In the genomic region with DNA sequence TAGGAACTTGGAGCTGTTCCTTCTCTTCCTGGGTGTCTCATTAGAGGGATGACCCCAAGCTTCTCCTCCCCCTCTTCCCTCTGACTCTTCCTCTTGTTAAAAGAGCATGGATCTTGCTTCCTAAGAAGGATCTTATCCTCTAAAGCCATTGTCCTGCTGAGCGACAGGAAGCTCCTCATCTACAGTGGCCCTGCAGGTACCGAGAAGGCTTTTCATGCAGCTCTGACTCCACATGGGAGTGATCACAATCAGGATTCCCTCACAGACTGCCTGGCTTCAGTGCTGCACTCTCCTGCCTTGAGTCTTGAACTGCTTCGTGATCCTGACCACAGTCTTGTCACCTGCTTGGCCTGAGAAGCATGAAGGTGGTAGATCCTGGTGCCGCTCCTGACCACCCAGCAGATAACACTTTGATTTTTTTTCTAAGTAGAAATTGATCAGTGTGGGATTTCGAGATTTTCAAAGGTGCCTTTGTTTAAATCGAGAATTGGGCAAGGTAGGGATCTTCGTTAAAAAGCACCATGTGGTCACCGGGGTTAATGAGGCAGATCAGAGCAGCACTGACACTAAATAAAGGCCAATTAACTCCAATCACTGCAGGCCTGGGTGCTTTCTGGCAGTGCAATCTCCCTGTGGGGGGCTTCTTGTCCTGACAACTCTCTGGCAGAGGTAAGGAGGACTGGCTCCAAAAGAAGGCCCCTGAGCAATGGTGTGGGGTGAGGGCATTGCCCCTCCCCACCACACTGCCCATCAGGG, we compare ENCODE assay signal across 23 cellular contexts.
DNase-seq lines count a peak whose midpoint lies in the region; ATAC-seq, FAIRE-seq and TF ChIP-seq lines count a peak whose summit lies in the region.
"Had no signal": no experiment of that assay in that cellular context is flagged by ENCODE, and none has a peak within 500 bp of the region (broad histone marks: within the 10 kb centered on the region; RNA-seq: fewer than 3 reads in every experiment).

No MANE protein-coding gene starts in this region.

- H3K23ac ChIP-seq in H1 (ENCODE audit: insufficient read length): no peak overlapping the region

- no peak overlapping the region for H3K4me2 ChIP-seq in H1 (ENCODE audit: insufficient read depth in 1 of 2, low read depth in 2 of 2, low read length in 2 of 2)
- H3K4me2 ChIP-seq: SK-N-SH had no signal

- H3K4ac ChIP-seq in H1 (replicated peaks; ENCODE audit: insufficient read length, low read depth, low read length): no peak overlapping the region

- H3K14ac ChIP-seq in H1 (ENCODE audit: insufficient read length): no peak overlapping the region

- H3K9ac ChIP-seq in HUES6 (ENCODE audit: low read length) (peak overlapping the region; percentile 30), H1 (replicated peaks in 1 of 4; ENCODE audit: extremely low read depth in 1 of 4, low read depth in 3 of 4, low read length in 3 of 4) (no peak overlapping the region)
- H3K9ac ChIP-seq: SK-N-SH had no signal

- H3K4me1 ChIP-seq in HUES6 (ENCODE audit: control insufficient read depth, insufficient read depth, low read length) (peaks cover 10% of the 10 kb centered on the region), H1 (replicated peaks in 1 of 4; ENCODE audit: control insufficient read depth in 3 of 4, insufficient read depth in 4 of 4, low read length in 3 of 4) (no peaks in the 10 kb centered on the region; a peak in 2 of 7 replicates)

- H2AFZ ChIP-seq in H1 (ENCODE audit: low read length): no peak overlapping the region

- no peaks in the 10 kb centered on the region for H3K27me3 ChIP-seq in HUES6 (ENCODE audit: control insufficient read depth, insufficient read depth, low read length)
- no peaks in the 10 kb centered on the region for H3K27me3 ChIP-seq in H1 (replicated peaks in 1 of 4; ENCODE audit: control insufficient read depth in 3 of 4, extremely low read depth in 1 of 4, insufficient read depth in 3 of 4, low read length in 3 of 4)
- H3K27me3 ChIP-seq: BE2C had no signal

- H4K91ac ChIP-seq in H1 (replicated peaks; ENCODE audit: insufficient read length, low read length): no peak overlapping the region

- peak overlapping the region; percentile 81; the same call in 1 of the 2 replicates for H3K18ac ChIP-seq in H1 (ENCODE audit: extremely low read depth, low read length)

- H3K27ac ChIP-seq in HUES6 (ENCODE audit: low read depth, low read length) (no peak overlapping the region), H1 (ENCODE audit: low read depth, low read length) (no peak overlapping the region)
- H3K27ac ChIP-seq: HL-60 had no signal

- no peak overlapping the region for H3K56ac ChIP-seq in H1 (replicated peaks; ENCODE audit: insufficient read length, low read depth, low read length)

- 79% methylated on average over 8 of the region's 8 CpGs; no CpG with 5 or more reads in 1 of the 2 experiments for WGBS in H1 (ENCODE audit: extremely low coverage in 1 of 2, insufficient coverage in 1 of 2, insufficient read length in 1 of 2, insufficient replicate concordance in 2 of 2, low coverage in 1 of 2, low lambda C conversion rate in 2 of 2, missing lambda C conversion rate in 1 of 2), 2 experiments

- H2BK12ac ChIP-seq in H1 (ENCODE audit: low read depth, low read length): no peak overlapping the region

- no peak overlapping the region for H4K5ac ChIP-seq in H1 (ENCODE audit: insufficient read length, low read depth, low read length)

- H4K20me1 ChIP-seq in H1 (replicated peaks in 1 of 2; ENCODE audit: control insufficient read depth in 1 of 2, insufficient read depth in 2 of 2, low read length in 2 of 2): no peaks in the 10 kb centered on the region

- H3K9me3 ChIP-seq in HUES6 (ENCODE audit: control insufficient read depth, insufficient read depth, low read depth, low read length) (no peaks in the 10 kb centered on the region), H1 (ENCODE audit: insufficient read depth in 2 of 2, low read depth in 1 of 2, low read length in 1 of 2) (no peaks in the 10 kb centered on the region)
- H3K9me3 ChIP-seq: BE2C, SK-N-SH had no signal

- no peaks in the 10 kb centered on the region for H3K36me3 ChIP-seq in HUES6 (ENCODE audit: control insufficient read depth, insufficient read depth, low read length)
- no peaks in the 10 kb centered on the region for H3K36me3 ChIP-seq in H1 (ENCODE audit: control insufficient read depth in 2 of 4, insufficient read depth in 4 of 4, low read length in 3 of 4)
- H3K36me3 ChIP-seq: BE2C had no signal

- H3K23me2 ChIP-seq in H1 (ENCODE audit: low read depth, low read length): no peaks in the 10 kb centered on the region; the same call in 1 of the 2 replicates

- DNase-seq in H1 (ENCODE audit: low read depth in 1 of 2, low spot score in 2 of 2): no peak
- DNase-seq in iPS-NIHi7 (ENCODE audit: extremely low spot score): peak; percentile 61
- no peak for DNase-seq in T-helper 9 cell
- DNase-seq in Ammon's horn (ENCODE audit: low spot score): no peak
- no peak for DNase-seq in NCI-H1105 (lab: John Stamatoyannopoulos, UW)
- DNase-seq: BE2C; CD8-positive, alpha-beta memory T cell; DMS79 treated with DMSO at 0.1 percent for 48 hours; GOT3; Karpas-422; NCI-H1105 treated with DMSO at 0.1 percent for 48 hours; NCI-H146; NCI-H1930; NCI-H526 treated with DMSO at 0.1 percent for 48 hours; OCI-M1; SK-N-SH; SW 1271 had no signal

- H2AK5ac ChIP-seq in H1 (ENCODE audit: low read depth, low read length): 0 out of 2 replicates have a peak overlapping the region, but pooled peaks have one; percentile 53

- no peak for FAIRE-seq in H1 (lab: Jason Lieb, UNC)
- FAIRE-seq: GM18507, HepG2 had no signal

- TF ChIP-seq POLR2A in H1 (IDR thresholded peaks at IDR 0.05; ENCODE audit: control extremely low read depth in 1 of 2, low read depth in 2 of 2, low read length in 2 of 2): no peak

- TF ChIP-seq RAD21 in H1 (IDR thresholded peaks at IDR 0.05 in 1 of 2, conservative IDR thresholded peaks at IDR 0.05 in 1 of 2; ENCODE audit: low read depth in 2 of 2, low read length in 2 of 2): no peak

- POLR2A ChIA-PET in H1 (lab: Charles Lee; ENCODE audit: partially characterized antibody): no interaction called here

- no peak overlapping the region for H4K8ac ChIP-seq in H1 (ENCODE audit: extremely low read depth, insufficient read depth, low read length)

- TF ChIP-seq CTCF in H1 (IDR thresholded peaks at IDR 0.05; ENCODE audit: control extremely low read depth in 1 of 3, insufficient read depth in 1 of 3, low read depth in 1 of 3, low read length in 3 of 3): no peak

- no peak overlapping the region for H2BK15ac ChIP-seq in H1 (ENCODE audit: low read length)

- no peak for TF ChIP-seq EP300 in H1 (IDR thresholded peaks at IDR 0.05; ENCODE audit: borderline replicate concordance in 1 of 2, low read depth in 2 of 2, low read length in 2 of 2)

- no peak for ATAC-seq in HG03108 (IDR thresholded peaks at IDR 0.05; ENCODE audit: unreplicated experiment)
- ATAC-seq: HCT116, HepG2 had no signal

- H2BK120ac ChIP-seq in H1 (replicated peaks; ENCODE audit: low read depth, low read length): no peak overlapping the region

- no peaks in the 10 kb centered on the region for H3K79me2 ChIP-seq in H1 (ENCODE audit: control insufficient read depth in 1 of 2, insufficient read depth in 2 of 2, low read length in 2 of 2)

- H3K4me3 ChIP-seq in HUES6 (ENCODE audit: low read depth, low read length) (no peak overlapping the region), H1 (ENCODE audit: extremely low read depth in 1 of 4, insufficient read depth in 2 of 4, low read depth in 3 of 4, low read length in 4 of 4) (no peak overlapping the region)

- H3K79me1 ChIP-seq in H1 (ENCODE audit: low read depth, low read length): no peaks in the 10 kb centered on the region

- CTCF ChIA-PET in H1 (lab: Charles Lee; ENCODE audit: partially characterized antibody): no interaction called here

- no peak overlapping the region for H2BK5ac ChIP-seq in H1 (ENCODE audit: low read depth, low read length)

- H2BK20ac ChIP-seq in H1 (ENCODE audit: low read length): no peak overlapping the region

TF ChIP-seq in H1, 55 proteins besides CTCF, POLR2A, EP300 and RAD21:
- TF ChIP-seq TEAD4 (IDR thresholded peaks at IDR 0.05; ENCODE audit: low read depth, low read length) (no peak), RFX5 (IDR thresholded peaks at IDR 0.05; ENCODE audit: borderline replicate concordance, low read depth, low read length) (no peak), KDM5A (IDR thresholded peaks at IDR 0.05; ENCODE audit: low read length) (no peak), ZNF274 (IDR thresholded peaks at IDR 0.05; ENCODE audit: borderline replicate concordance, extremely low read depth, low read length) (no peak), RXRA (IDR thresholded peaks at IDR 0.05; ENCODE audit: insufficient read depth, low read depth, low read length) (no peak), TAF7 (optimal IDR thresholded peaks at IDR 0.05; ENCODE audit: borderline replicate concordance, low read depth, low read length) (no peak)
- TF ChIP-seq, protein P1, sequence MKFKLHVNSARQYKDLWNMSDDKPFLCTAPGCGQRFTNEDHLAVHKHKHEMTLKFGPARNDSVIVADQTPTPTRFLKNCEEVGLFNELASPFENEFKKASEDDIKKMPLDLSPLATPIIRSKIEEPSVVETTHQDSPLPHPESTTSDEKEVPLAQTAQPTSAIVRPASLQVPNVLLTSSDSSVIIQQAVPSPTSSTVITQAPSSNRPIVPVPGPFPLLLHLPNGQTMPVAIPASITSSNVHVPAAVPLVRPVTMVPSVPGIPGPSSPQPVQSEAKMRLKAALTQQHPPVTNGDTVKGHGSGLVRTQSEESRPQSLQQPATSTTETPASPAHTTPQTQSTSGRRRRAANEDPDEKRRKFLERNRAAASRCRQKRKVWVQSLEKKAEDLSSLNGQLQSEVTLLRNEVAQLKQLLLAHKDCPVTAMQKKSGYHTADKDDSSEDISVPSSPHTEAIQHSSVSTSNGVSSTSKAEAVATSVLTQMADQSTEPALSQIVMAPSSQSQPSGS (IDR thresholded peaks at IDR 0.05; ENCODE audit: low read length): no peak
